Comparison of ENCODE assay signal across 10 cellular contexts in the genomic region with DNA sequence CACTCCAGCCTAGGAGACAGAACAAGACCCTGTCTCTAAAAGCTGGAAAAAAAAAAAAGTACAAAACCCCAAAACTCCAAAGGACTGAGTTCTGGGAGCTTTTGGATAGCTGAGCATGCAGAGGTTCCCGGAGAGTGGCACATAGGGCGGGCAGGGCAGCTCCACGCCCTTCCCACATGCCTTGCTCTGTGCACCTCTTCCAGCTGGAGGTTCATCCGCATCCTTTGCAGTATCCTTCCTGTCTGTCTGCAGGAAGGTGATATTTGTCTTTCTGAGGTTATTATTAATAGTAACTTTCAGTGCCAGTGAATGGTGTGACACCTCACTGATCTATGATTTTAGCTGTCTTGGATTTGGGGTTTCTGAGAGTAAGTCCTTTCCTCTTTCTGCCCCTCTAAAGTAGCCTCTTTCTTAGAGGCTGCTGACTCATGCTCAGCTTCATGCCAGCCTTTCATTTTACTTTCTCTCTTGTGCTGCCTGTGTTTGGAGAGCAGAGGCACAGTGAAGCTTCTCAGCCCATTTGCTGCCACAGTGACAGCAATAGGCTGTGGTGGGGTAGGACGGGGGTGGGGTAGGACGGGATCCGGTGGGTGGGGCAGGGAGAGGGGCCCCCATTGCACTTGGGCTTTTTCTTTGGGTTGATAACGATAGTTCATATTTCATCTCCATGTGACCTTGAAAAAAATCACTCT.
DNase-seq lines count a peak whose midpoint lies in the region; ATAC-seq, FAIRE-seq and TF ChIP-seq lines count a peak whose summit lies in the region.
"Had no signal": no experiment of that assay in that cellular context is flagged by ENCODE, and none has a peak within 500 bp of the region (broad histone marks: within the 10 kb centered on the region; RNA-seq: fewer than 3 reads in every experiment).

No MANE protein-coding gene starts in this region.

- peaks cover 5% of the 10 kb centered on the region for H3K36me3 ChIP-seq in KOPT-K1 (ENCODE audit: insufficient read depth, low read length)
- no peaks in the 10 kb centered on the region for H3K36me3 ChIP-seq in bronchial epithelial cell (ENCODE audit: control insufficient read depth, insufficient read depth, low read length)
- H3K36me3 ChIP-seq in neutrophil: peaks cover 11% of the 10 kb centered on the region
- H3K36me3 ChIP-seq in testis (ENCODE audit: low read depth, missing control alignments): no peaks in the 10 kb centered on the region

- H3K4me3 ChIP-seq in bronchial epithelial cell (ENCODE audit: low read depth, low read length): no peak overlapping the region
- H3K4me3 ChIP-seq in neutrophil (ENCODE audit: low read depth in 1 of 2, low read length in 1 of 2): no peak overlapping the region
- H3K4me3 ChIP-seq in testis: no peak overlapping the region

- peaks cover 46 to 52% of the 10 kb centered on the region in 2 experiments for H3K4me1 ChIP-seq in neutrophil (ENCODE audit: control insufficient read depth in 1 of 2, insufficient read depth in 1 of 2, low read depth in 1 of 2, low read length in 1 of 2)
- peaks cover 12% of the 10 kb centered on the region for H3K4me1 ChIP-seq in testis

- H3K27ac ChIP-seq in KOPT-K1 (ENCODE audit: low read depth, low read length, poor library complexity, severe bottlenecking) (peak overlapping the region; percentile 50), neutrophil (peak overlapping the region; percentile 82), testis (peak overlapping the region in 1 of 2 donors; percentile 15)

- DNase-seq in GM13977 (ENCODE audit: low spot score): peak; percentile 40
- peak; percentile 14 for DNase-seq in bronchial epithelial cell (ENCODE audit: low read depth)
- DNase-seq in testis: no peak
- DNase-seq in NCI-H526 treated with DMSO at 0.1 percent for 48 hours (lab: John Stamatoyannopoulos, UW): no peak
- DNase-seq in NCI-H1417 treated with DMSO at 0.1 percent for 48 hours (lab: John Stamatoyannopoulos, UW): no peak
- DNase-seq in left cardiac atrium: no peak
- DNase-seq: activated B cell treated with CpG ODN at 0.5 μM for 24 hours had no signal

- in situ Hi-C loops in GM13977 (cut with MboI; ENCODE audit: low pct_unique_long_range_greater_than_20kb, low sequenced_read_pairs, unreplicated experiment): loop anchor here (10.0 kb wide), 1 partner anchor 100 kb away; no protein-coding TSS in a partner anchor

- WGBS in testis, 2 donors: 61 to 69% methylated on average over 8 of the region's 8 CpGs

- no peak for ATAC-seq in left cardiac atrium

- FAIRE-seq in bronchial epithelial cell (lab: Jason Lieb, UNC): no peak
- FAIRE-seq: frontal cortex had no signal

- no peak for TF ChIP-seq CTCF in GM13977 (IDR thresholded peaks at IDR 0.05; ENCODE audit: extremely low read depth, insufficient read depth, missing control alignments)
- TF ChIP-seq CTCF in bronchial epithelial cell (IDR thresholded peaks at IDR 0.05; ENCODE audit: insufficient read depth, low read length, severe bottlenecking): no peak
- TF ChIP-seq CTCF in neutrophil (IDR thresholded peaks at IDR 0.05): no peak
- no peak for TF ChIP-seq CTCF in testis (IDR thresholded peaks at IDR 0.05)

- H3K27me3 ChIP-seq in bronchial epithelial cell (ENCODE audit: control insufficient read depth, insufficient read depth, low read length) (no peaks in the 10 kb centered on the region), neutrophil (no peaks in the 10 kb centered on the region), testis (no peaks in the 10 kb centered on the region)

- intact Hi-C loops in testis (cut with DNase I; ENCODE audit: low total_unique reads) (no loop called here), left cardiac atrium (cut with DNase I) (loop anchor here in 1 of 2 donors (10.0 kb wide), 1 partner anchor 100 kb away; no protein-coding TSS in a partner anchor)

- no peak for TF ChIP-seq POLR2A in testis (IDR thresholded peaks at IDR 0.05)

- H3K9me3 ChIP-seq in KOPT-K1 (ENCODE audit: insufficient read depth, low read length, poor library complexity, severe bottlenecking) (no peaks in the 10 kb centered on the region), neutrophil (no peaks in the 10 kb centered on the region), testis (no peaks in the 10 kb centered on the region)

Comparison
In these comparisons a context has a peak if more than half of its experiments do, and no peak if none do; other contexts are left out.
1. DNase-seq: peak in GM13977 (single experiment) and bronchial epithelial cell (single experiment); none in testis (single experiment), NCI-H526 treated with DMSO at 0.1 percent for 48 hours (single experiment), NCI-H1417 treated with DMSO at 0.1 percent for 48 hours (single experiment) and left cardiac atrium (single experiment).